8 cellular contexts compared by ENCODE assay signal in genomic region chr7:33128990-33129805, GRCh38. TPM values are rescaled to one million over a fixed set of nuclear protein-coding genes. Genes with fewer than 3 reads are reported as not detected.
DNase-seq lines count a peak whose midpoint lies in the region; ATAC-seq and TF ChIP-seq lines count a peak whose summit lies in the region.

Gene BBS9, plus strand, starts transcription at chr7:33129564. Its CDS starts 16,689 bp downstream, at chr7:33146253.

- peak within 1 kb of the TSS; percentile 95 for H3K4me3 Mint-ChIP-seq in T-helper 17 cell

- TF ChIP-seq CTCF in ascending aorta (IDR thresholded peaks at IDR 0.05) (no peak), psoas muscle (IDR thresholded peaks at IDR 0.05) (no peak)

- H3K4me1 ChIP-seq in ascending aorta (peaks cover 0 to 8% of the 10 kb centered on the region in 2 donors), right cardiac atrium (ENCODE audit: control insufficient read depth, insufficient read depth, low read length) (peaks cover 3% of the 10 kb centered on the region), psoas muscle (peaks cover 14% of the 10 kb centered on the region), urinary bladder (ENCODE audit: insufficient read depth) (no peaks in the 10 kb centered on the region)

- H3K27ac ChIP-seq in ascending aorta, result peak within 1 kb of the TSS; percentile 30 to 77
- peak within 1 kb of the TSS; percentile 87 for H3K27ac ChIP-seq in right cardiac atrium (ENCODE audit: low read length)
- H3K27ac ChIP-seq in psoas muscle, result peak within 1 kb of the TSS; percentile 86
- H3K27ac ChIP-seq in urinary bladder (ENCODE audit: low read depth), result peak within 1 kb of the TSS; percentile 82

- no peaks in the 10 kb centered on the region for H3K36me3 Mint-ChIP-seq in T-helper 17 cell (ENCODE audit: low read depth)

- intact Hi-C loops in ascending aorta (cut with DNase I), result loop anchor here (1.0 to 5.0 kb wide), 7 partner anchors 20 to 1908 kb away; partner anchors contain the start of genes AVL9, DPY19L1, KBTBD2 and NT5C3A
- intact Hi-C loops in right cardiac atrium (cut with DNase I), result no loop called here
- intact Hi-C loops in psoas muscle (cut with DNase I), result no loop called here

- ATAC-seq in GM18502 (IDR thresholded peaks at IDR 0.05; ENCODE audit: poor library complexity, unreplicated experiment) (peak; percentile 100), HG02943 (IDR thresholded peaks at IDR 0.05; ENCODE audit: low read depth, unreplicated experiment) (peak; percentile 100), T-helper 17 cell (peak; percentile 97), right cardiac atrium (peak; percentile 99), psoas muscle (peak; percentile 99)

- H3K36me3 ChIP-seq in ascending aorta, result no peaks in the 10 kb centered on the region
- no peaks in the 10 kb centered on the region for H3K36me3 ChIP-seq in psoas muscle (ENCODE audit: insufficient read depth in 1 of 2, low read depth in 1 of 2)
- H3K36me3 ChIP-seq in urinary bladder (ENCODE audit: insufficient read depth), result no peaks in the 10 kb centered on the region

- H3K27me3 ChIP-seq in ascending aorta (no peaks in the 10 kb centered on the region), right cardiac atrium (ENCODE audit: control insufficient read depth, insufficient read depth) (no peaks in the 10 kb centered on the region), psoas muscle (ENCODE audit: insufficient read depth in 3 of 3, low read length in 2 of 3) (no peaks in the 10 kb centered on the region)

- under 1% methylated on average over 57 of the region's 57 CpGs for WGBS in right cardiac atrium
- WGBS in psoas muscle, 3 donors, result 0% methylated on average over 45 to 57 of the region's 57 CpGs
- under 1% methylated on average over 57 of the region's 57 CpGs for WGBS in urinary bladder

- H3K4me1 Mint-ChIP-seq in T-helper 17 cell, result peaks cover 20% of the 10 kb centered on the region

- H3K4me3 ChIP-seq in ascending aorta, result peak within 1 kb of the TSS; percentile 84 to 96
- peak within 1 kb of the TSS; percentile 95 for H3K4me3 ChIP-seq in right cardiac atrium (ENCODE audit: low read length)
- H3K4me3 ChIP-seq in psoas muscle, result peak within 1 kb of the TSS; percentile 92
- peak within 1 kb of the TSS; percentile 67 for H3K4me3 ChIP-seq in urinary bladder (ENCODE audit: low read depth, low read length)

- peak; percentile 82 to 99 for DNase-seq in NCI-H187 (lab: John Stamatoyannopoulos, UW)
- peak; percentile 82 to 88 (median 86) for DNase-seq in T-helper 17 cell
- peak; percentile 73 to 96 for DNase-seq in ascending aorta (ENCODE audit: low spot score in 2 of 2)
- peak; percentile 94 to 98 (median 98) for DNase-seq in right cardiac atrium
- DNase-seq in psoas muscle, result peak; percentile 93 to 97

- H3K9me3 ChIP-seq in T-helper 17 cell (ENCODE audit: control insufficient read depth, low read length, poor library complexity, severe bottlenecking), result no peaks in the 10 kb centered on the region
- no peaks in the 10 kb centered on the region for H3K9me3 ChIP-seq in ascending aorta
- no peaks in the 10 kb centered on the region for H3K9me3 ChIP-seq in right cardiac atrium (ENCODE audit: control insufficient read depth, low read length)
- H3K9me3 ChIP-seq in psoas muscle, result no peaks in the 10 kb centered on the region

- H3K27ac Mint-ChIP-seq in T-helper 17 cell, result peak within 1 kb of the TSS; percentile 90

- no peaks in the 10 kb centered on the region for H3K27me3 Mint-ChIP-seq in T-helper 17 cell

RNA-seq across cellular contexts. Expression of gene BBS9, which starts in this region (rescaled TPM):
- total RNA-seq in T-helper 17 cell (10 to 100 TPM; 23.4 to 25.3 TPM), ascending aorta (23.3 TPM), right cardiac atrium (10 to 100 TPM; 12.5 to 18.1 (median 14.3) TPM), psoas muscle (1 to 10 TPM; 3.2 to 6.5 (median 4.3) TPM), urinary bladder (72.8 TPM)
- polyA plus RNA-seq in right cardiac atrium (4.5 TPM), psoas muscle (1 to 10 TPM; 2.7 to 7.3 (median 3.3) TPM), urinary bladder (7.3 TPM)

Comparison
In these comparisons a context has a peak if more than half of its experiments do, and no peak if none do; other contexts are left out.
1. Peak in every context shown above with its lines: DNase-seq, ATAC-seq, H3K4me3 ChIP-seq and H3K27ac ChIP-seq.